Comparison of ENCODE assay signal across 12 cellular contexts in the genomic region with DNA sequence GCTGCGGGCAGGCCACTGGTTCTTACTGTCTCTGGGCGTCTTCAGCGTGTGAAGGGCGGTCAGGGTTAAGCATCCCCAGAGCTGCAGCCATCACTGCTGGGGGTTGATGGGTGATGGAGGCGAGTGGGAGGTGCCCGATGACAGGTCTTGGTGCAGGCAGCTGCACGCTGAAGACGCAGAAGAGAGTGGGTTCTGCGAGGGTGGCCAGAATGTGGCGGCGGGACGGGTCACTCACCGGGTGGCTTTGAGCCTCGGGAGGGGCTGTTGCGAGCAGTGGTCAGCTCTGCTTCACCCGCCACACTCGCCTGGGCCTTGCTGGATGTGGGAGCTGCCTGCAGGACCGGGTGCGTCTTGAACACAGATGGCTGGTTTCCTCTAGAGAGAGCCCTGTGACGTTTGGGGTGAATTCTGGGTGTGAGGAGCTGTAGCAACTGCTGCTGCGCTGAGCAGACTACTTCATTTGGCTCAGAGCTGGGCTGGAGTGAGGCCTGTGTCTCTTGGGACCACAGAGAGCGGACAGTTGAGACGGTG. TPM values are rescaled to one million over a fixed set of nuclear protein-coding genes. Genes with fewer than 3 reads are reported as not detected.
DNase-seq lines count a peak whose midpoint lies in the region; ATAC-seq and TF ChIP-seq lines count a peak whose summit lies in the region.
"Had no signal": no experiment of that assay in that cellular context is flagged by ENCODE, and none has a peak within 500 bp of the region (broad histone marks: within the 10 kb centered on the region; RNA-seq: fewer than 3 reads in every experiment).

No MANE protein-coding gene starts in this region.

- no peak for TF ChIP-seq EP300 in stomach (IDR thresholded peaks at IDR 0.05)

- ATAC-seq in activated T-cell treated with anti-CD3 and anti-CD28 coated beads, Interleukin-2, amount 50 U/mL, for 4 hours: no peak
- ATAC-seq in activated naive CD4-positive, alpha-beta T cell treated with anti-CD3 and anti-CD28 coated beads, Interleukin-2, amount 50 U/mL, for 72 hours: no peak

- WGBS in stomach, 5 donors: 76 to 82% (median 80%) methylated on average over 16 to 23 of the region's 23 CpGs

- H3K4me1 ChIP-seq in right atrium auricular region: peaks cover 0 to 50% of the 10 kb centered on the region in 2 donors
- H3K4me1 ChIP-seq in stomach: peaks cover 47 to 93% (median 79%) of the 10 kb centered on the region in 4 donors

- TF ChIP-seq POLR2A in stomach (IDR thresholded peaks at IDR 0.05): no peak

- H3K9me3 Mint-ChIP-seq in activated T-cell treated with anti-CD3 and anti-CD28 coated beads, Interleukin-2, amount 50 U/mL, for 4 hours: no peaks in the 10 kb centered on the region
- H3K9me3 Mint-ChIP-seq in activated naive CD4-positive, alpha-beta T cell treated with anti-CD3 and anti-CD28 coated beads, Interleukin-2, amount 50 U/mL, for 72 hours: no peaks in the 10 kb centered on the region

- peaks cover 72% of the 10 kb centered on the region for H3K4me1 Mint-ChIP-seq in activated T-cell treated with anti-CD3 and anti-CD28 coated beads, Interleukin-2, amount 50 U/mL, for 4 hours (ENCODE audit: low read depth)

- in situ Hi-C loops in brain microvascular endothelial cell (cut with HindIII; ENCODE audit: low pct_ligation_motif_present, low sequenced_read_pairs): no loop called here

- peak overlapping the region; percentile 49 to 85 for H3K27ac Mint-ChIP-seq in activated naive CD4-positive, alpha-beta T cell treated with anti-CD3 and anti-CD28 coated beads, Interleukin-2, amount 50 U/mL, for 72 hours

- H3K4me3 Mint-ChIP-seq in activated T-cell treated with anti-CD3 and anti-CD28 coated beads, Interleukin-2, amount 50 U/mL, for 4 hours: peak overlapping the region; percentile 48

- TF ChIP-seq CTCF in right atrium auricular region (IDR thresholded peaks at IDR 0.05) (no peak), stomach (IDR thresholded peaks at IDR 0.05) (no peak), brain microvascular endothelial cell (IDR thresholded peaks at IDR 0.05; ENCODE audit: low read depth, low read length, missing control alignments) (no peak)

- H3K4me3 ChIP-seq in right atrium auricular region (no peak overlapping the region), stomach (no peak overlapping the region), brain microvascular endothelial cell (ENCODE audit: low read depth, low read length) (no peak overlapping the region)
- H3K4me3 ChIP-seq: suprapubic skin had no signal

- no peaks in the 10 kb centered on the region for H3K9me3 ChIP-seq in right atrium auricular region
- no peaks in the 10 kb centered on the region for H3K9me3 ChIP-seq in stomach
- H3K9me3 ChIP-seq: suprapubic skin had no signal

- H3K36me3 Mint-ChIP-seq in activated T-cell treated with anti-CD3 and anti-CD28 coated beads, Interleukin-2, amount 50 U/mL, for 4 hours (ENCODE audit: insufficient read depth): peaks cover 18% of the 10 kb centered on the region
- H3K36me3 Mint-ChIP-seq in activated naive CD4-positive, alpha-beta T cell treated with anti-CD3 and anti-CD28 coated beads, Interleukin-2, amount 50 U/mL, for 72 hours: peaks cover under 1 to 22% of the 10 kb centered on the region in 2 donors

- no peak for DNase-seq in activated T-cell treated with anti-CD3 and anti-CD28 coated beads, Interleukin-2, amount 50 U/mL, for 4 hours
- DNase-seq in activated T-cell treated with anti-CD3 and anti-CD28 coated beads for 4 hours (no peak), right atrium auricular region (ENCODE audit: low spot score) (no peak), stomach (no peak), NCI-H82 (lab: John Stamatoyannopoulos, UW) (no peak), brain microvascular endothelial cell (no peak), NCI-H2196 treated with DMSO at 0.1 percent for 48 hours (lab: John Stamatoyannopoulos, UW; ENCODE audit: unreplicated experiment) (no peak)
- DNase-seq in activated naive CD4-positive, alpha-beta T cell treated with anti-CD3 and anti-CD28 coated beads, Interleukin-2, amount 50 U/mL, for 72 hours (ENCODE audit: low spot score in 2 of 2): no peak
- DNase-seq: effector CD8-positive, alpha-beta T cell; T-helper 9 cell had no signal

- intact Hi-C loops in stomach (cut with DNase I; ENCODE audit: low total_unique reads): no loop called here

- H3K27me3 ChIP-seq in right atrium auricular region (no peaks in the 10 kb centered on the region), stomach (no peaks in the 10 kb centered on the region), brain microvascular endothelial cell (replicated peaks) (no peaks in the 10 kb centered on the region)
- H3K27me3 ChIP-seq: suprapubic skin had no signal

- peak overlapping the region; percentile 22 to 47 for H3K27ac ChIP-seq in right atrium auricular region
- H3K27ac ChIP-seq in stomach: peak overlapping the region; percentile 53 to 91 (median 87)
- no peak overlapping the region for H3K27ac ChIP-seq in brain microvascular endothelial cell

- H3K36me3 ChIP-seq in right atrium auricular region: no peaks in the 10 kb centered on the region
- H3K36me3 ChIP-seq in stomach: peaks cover 0 to 1% (median 0%) of the 10 kb centered on the region in 4 donors
- H3K36me3 ChIP-seq in brain microvascular endothelial cell (replicated peaks): no peaks in the 10 kb centered on the region
- H3K36me3 ChIP-seq: suprapubic skin had no signal

- no peaks in the 10 kb centered on the region for H3K27me3 Mint-ChIP-seq in activated T-cell treated with anti-CD3 and anti-CD28 coated beads, Interleukin-2, amount 50 U/mL, for 4 hours (ENCODE audit: low read depth)

RNA-seq across cellular contexts. Expression of gene ZNF750, which starts 44.6 kb away (rescaled TPM):
- not detected for total RNA-seq in activated T-cell treated with anti-CD3 and anti-CD28 coated beads, Interleukin-2, amount 50 U/mL, for 4 hours
- not detected for total RNA-seq in activated naive CD4-positive, alpha-beta T cell treated with anti-CD3 and anti-CD28 coated beads, Interleukin-2, amount 50 U/mL, for 72 hours
- not detected for total RNA-seq in right atrium auricular region
- not detected for total RNA-seq in stomach
- 1 to 10 TPM in 1 of 3 donors, not detected in 2; 9.5 TPM for polyA plus RNA-seq in stomach
- total RNA-seq: myocyte had no signal
